19 cellular contexts compared by ENCODE assay signal in genomic region chr13:20462533-20462915, GRCh38.
"Had no signal": no experiment of that assay in that cellular context is flagged by ENCODE, and none has a peak within 500 bp of the region (broad histone marks: within the 10 kb centered on the region; RNA-seq: fewer than 3 reads in every experiment).

No MANE protein-coding gene starts in this region.

- DNase-seq: activated CD8-positive, alpha-beta memory T cell treated with anti-CD3 and anti-CD28 coated beads, Interleukin-2, amount 50 U/mL, for 48 hours; activated gamma-delta T cell; activated naive CD4-positive, alpha-beta T cell treated with anti-CD3 and anti-CD28 coated beads, Interleukin-2, amount 50 U/mL, for 16 hours; activated naive CD8-positive, alpha-beta T cell treated with anti-CD3 and anti-CD28 coated beads, Interleukin-2, amount 50 U/mL, for 24 hours; activated T-cell treated with anti-CD3 and anti-CD28 coated beads, Interleukin-2, amount 50 U/mL, for 48 hours; head of caudate nucleus; immature natural killer cell; kidney glomerular epithelial cell; mucosa of descending colon; stimulated activated CD4-positive, alpha-beta T cell treated with anti-CD3 and anti-CD28 coated beads, Interleukin-4, amount 100 ng/mL, for 4 hours; stimulated activated naive CD8-positive, alpha-beta T cell treated with anti-CD3 and anti-CD28 coated beads, Interleukin-15, Interleukin-2, amounts not matched to agents 100 U/mL and 50 U/mL, for 24 hours; substantia nigra; T-helper 1 cell; T-helper 9 cell; tibial artery had no signal

- H3K36me3 ChIP-seq: cardiac muscle cell, gastroesophageal sphincter, tibial artery had no signal

- H3K9me3 ChIP-seq: gastroesophageal sphincter, mucosa of descending colon, tibial artery had no signal

- H3K4me3 Mint-ChIP-seq: activated naive CD8-positive, alpha-beta T cell treated with anti-CD3 and anti-CD28 coated beads, Interleukin-2, amount 50 U/mL, for 24 hours; immature natural killer cell; memory B cell had no signal

- H3K27ac ChIP-seq: cardiac muscle cell, epithelial cell of prostate, gastroesophageal sphincter, tibial artery had no signal

- ATAC-seq: activated naive CD8-positive, alpha-beta T cell treated with anti-CD3 and anti-CD28 coated beads, Interleukin-2, amount 50 U/mL, for 24 hours; gastroesophageal sphincter; mucosa of descending colon; stimulated activated naive CD8-positive, alpha-beta T cell treated with anti-CD3 and anti-CD28 coated beads, Interleukin-15, Interleukin-2, amounts not matched to agents 100 U/mL and 50 U/mL, for 24 hours had no signal

- H3K4me1 ChIP-seq: tibial artery had no signal

- H3K27me3 ChIP-seq: cardiac muscle cell, gastroesophageal sphincter, tibial artery had no signal

- H3K27me3 Mint-ChIP-seq: activated naive CD8-positive, alpha-beta T cell treated with anti-CD3 and anti-CD28 coated beads, Interleukin-2, amount 50 U/mL, for 24 hours; memory B cell had no signal

- H3K4me3 ChIP-seq: cardiac muscle cell, gastroesophageal sphincter, mucosa of descending colon, tibial artery had no signal

- H3K9me3 Mint-ChIP-seq: immature natural killer cell, memory B cell had no signal

- H3K27ac Mint-ChIP-seq: activated naive CD8-positive, alpha-beta T cell treated with anti-CD3 and anti-CD28 coated beads, Interleukin-2, amount 50 U/mL, for 24 hours; immature natural killer cell; memory B cell had no signal
